Comparison of ENCODE assay signal across 1 cellular context in genomic region chr6:151999194-151999593, GRCh38.
A peak's percentile ranks its signal among the peaks of the same experiment; 100 is the strongest.
TF ChIP-seq lines count a peak whose summit lies in the region.

No MANE protein-coding gene starts in this region.

TF ChIP-seq in HCT116, 20 proteins besides CTCF, POLR2A, EP300 and RAD21:
- TF ChIP-seq, protein P1, sequence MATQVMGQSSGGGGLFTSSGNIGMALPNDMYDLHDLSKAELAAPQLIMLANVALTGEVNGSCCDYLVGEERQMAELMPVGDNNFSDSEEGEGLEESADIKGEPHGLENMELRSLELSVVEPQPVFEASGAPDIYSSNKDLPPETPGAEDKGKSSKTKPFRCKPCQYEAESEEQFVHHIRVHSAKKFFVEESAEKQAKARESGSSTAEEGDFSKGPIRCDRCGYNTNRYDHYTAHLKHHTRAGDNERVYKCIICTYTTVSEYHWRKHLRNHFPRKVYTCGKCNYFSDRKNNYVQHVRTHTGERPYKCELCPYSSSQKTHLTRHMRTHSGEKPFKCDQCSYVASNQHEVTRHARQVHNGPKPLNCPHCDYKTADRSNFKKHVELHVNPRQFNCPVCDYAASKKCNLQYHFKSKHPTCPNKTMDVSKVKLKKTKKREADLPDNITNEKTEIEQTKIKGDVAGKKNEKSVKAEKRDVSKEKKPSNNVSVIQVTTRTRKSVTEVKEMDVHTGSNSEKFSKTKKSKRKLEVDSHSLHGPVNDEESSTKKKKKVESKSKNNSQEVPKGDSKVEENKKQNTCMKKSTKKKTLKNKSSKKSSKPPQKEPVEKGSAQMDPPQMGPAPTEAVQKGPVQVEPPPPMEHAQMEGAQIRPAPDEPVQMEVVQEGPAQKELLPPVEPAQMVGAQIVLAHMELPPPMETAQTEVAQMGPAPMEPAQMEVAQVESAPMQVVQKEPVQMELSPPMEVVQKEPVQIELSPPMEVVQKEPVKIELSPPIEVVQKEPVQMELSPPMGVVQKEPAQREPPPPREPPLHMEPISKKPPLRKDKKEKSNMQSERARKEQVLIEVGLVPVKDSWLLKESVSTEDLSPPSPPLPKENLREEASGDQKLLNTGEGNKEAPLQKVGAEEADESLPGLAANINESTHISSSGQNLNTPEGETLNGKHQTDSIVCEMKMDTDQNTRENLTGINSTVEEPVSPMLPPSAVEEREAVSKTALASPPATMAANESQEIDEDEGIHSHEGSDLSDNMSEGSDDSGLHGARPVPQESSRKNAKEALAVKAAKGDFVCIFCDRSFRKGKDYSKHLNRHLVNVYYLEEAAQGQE (IDR thresholded peaks at IDR 0.05; ENCODE audit: low read depth): no peak
- TF ChIP-seq FOSL1 (IDR thresholded peaks at IDR 0.05; ENCODE audit: low read depth) (peak; percentile 60), JUND (IDR thresholded peaks at IDR 0.05) (0 out of 2 replicates have a peak, but pooled peaks have one; percentile 41)
